Comparison of ENCODE assay signal across 26 cellular contexts in genomic region chr19:28636706-28637105, GRCh38.
"Had no signal": no experiment of that assay in that cellular context is flagged by ENCODE, and none has a peak within 500 bp of the region (broad histone marks: within the 10 kb centered on the region; RNA-seq: fewer than 3 reads in every experiment).

No MANE protein-coding gene starts in this region.

- H3K27ac ChIP-seq: heart left ventricle, left lung, lower lobe of right lung, pancreas, prostate gland, right lobe of liver, stomach, thoracic aorta, tibial artery, upper lobe of right lung, uterus had no signal

- H3K4me3 ChIP-seq: heart left ventricle, left lung, lower lobe of right lung, pancreas, prostate gland, right lobe of liver, smooth muscle cell, stomach, thoracic aorta, tibial artery, upper lobe of right lung, uterus had no signal

- H3K9me3 ChIP-seq: left lung, lower lobe of right lung, pancreas, prostate gland, right lobe of liver, upper lobe of right lung, uterus had no signal

- ATAC-seq: heart left ventricle; left colon; left lung; lower lobe of right lung; natural killer cell treated with Interleukin-12 subunit alpha and Interleukin-12 subunit beta and Interleukin-15 and Interleukin-18, amount 100 ng/mL, for 72 hours; pancreas; right lobe of liver; stimulated activated naive B cell treated with anti-CD40 and anti-IgM and Interleukin-4, amounts not matched to agents 10 μg/mL and 1 μg/mL and 100 μg/mL, for 72 hours; stimulated activated naive CD8-positive, alpha-beta T cell treated with anti-CD3 and anti-CD28 coated beads, Interleukin-15, Interleukin-2, amounts not matched to agents 100 U/mL and 50 U/mL, for 24 hours; upper lobe of right lung had no signal

- H3K4me2 ChIP-seq: smooth muscle cell had no signal

- H3K36me3 ChIP-seq: heart left ventricle, left lung, lower lobe of right lung, pancreas, prostate gland, right lobe of liver, stomach, thoracic aorta, tibial artery, upper lobe of right lung, uterus had no signal

- FAIRE-seq: islet of Langerhans, kidney, pancreas had no signal

- H3K27me3 ChIP-seq: left lung, pancreas, right lobe of liver, stomach, tibial artery, upper lobe of right lung, uterus had no signal

- H3K4me1 ChIP-seq: heart left ventricle, left lung, lower lobe of right lung, pancreas, prostate gland, right lobe of liver, stomach, tibial artery, upper lobe of right lung, uterus had no signal

- DNase-seq: heart left ventricle; immature natural killer cell; kidney; left colon; left lung; lower lobe of right lung; mammary epithelial cell; mesendoderm; naive B cell; pancreas; posterior cingulate gyrus; right lobe of liver; stimulated activated CD4-positive, alpha-beta T cell treated with anti-CD3 and anti-CD28 coated beads, Interleukin-1b, Interleukin-23, amount 100 ng/mL, for 48 hours; stimulated activated CD4-positive, alpha-beta T cell treated with anti-CD3 and anti-CD28 coated beads, Interleukin-4, amount 100 ng/mL, for 1 hour; stimulated activated naive B cell treated with anti-CD40 and anti-IgM and Interleukin-4, amounts not matched to agents 10 μg/mL and 1 μg/mL and 100 μg/mL, for 72 hours; stimulated activated naive CD8-positive, alpha-beta T cell treated with anti-CD3 and anti-CD28 coated beads, Interleukin-15, Interleukin-2, amounts not matched to agents 100 U/mL and 50 U/mL, for 24 hours; stomach; tibial artery; trophoblast cell; upper lobe of right lung; uterus had no signal
